Comparison of ENCODE assay signal across 24 cellular contexts in genomic region chr5:31095796-31096195, GRCh38.
"Had no signal": no experiment of that assay in that cellular context is flagged by ENCODE, and none has a peak within 500 bp of the region (broad histone marks: within the 10 kb centered on the region; RNA-seq: fewer than 3 reads in every experiment).

No MANE protein-coding gene starts in this region.

- H3K4me1 Mint-ChIP-seq: immature natural killer cell; memory B cell; naive thymus-derived CD4-positive, alpha-beta T cell; stimulated activated effector memory CD8-positive, alpha-beta T cell treated with anti-CD3 and anti-CD28 coated beads, Interleukin-12 subunit alpha, Interleukin-12 subunit beta, amount 100 ng/mL, for 72 hours had no signal

- DNase-seq: colonic mucosa; dermis blood vessel endothelial cell; erythroblast; gastrocnemius medialis; glutamatergic neuron; immature natural killer cell; kidney; left cardiac atrium; left ventricle myocardium inferior; lower lobe of right lung; midbrain; naive thymus-derived CD4-positive, alpha-beta T cell; nephron progenitor cell; psoas muscle; stimulated activated CD4-positive, alpha-beta T cell treated with anti-CD3 and anti-CD28 coated beads, Interleukin-2, amount 100 ng/mL, for 48 hours; stimulated activated CD8-positive, alpha-beta memory T cell treated with anti-CD3 and anti-CD28 coated beads, Interleukin-4, amount 100 ng/mL, for 48 hours; stimulated activated naive CD8-positive, alpha-beta T cell treated with anti-CD3 and anti-CD28 coated beads, Interleukin-15, Interleukin-2, amounts not matched to agents 100 U/mL and 50 U/mL, for 24 hours; thyroid gland had no signal

- H3K4me3 ChIP-seq: colonic mucosa, gastrocnemius medialis, left ventricle myocardium inferior, lower lobe of right lung, psoas muscle, skin epidermis, suprapubic skin, thyroid gland had no signal

- H3K36me3 Mint-ChIP-seq: immature natural killer cell; memory B cell; naive thymus-derived CD4-positive, alpha-beta T cell; stimulated activated effector memory CD8-positive, alpha-beta T cell treated with anti-CD3 and anti-CD28 coated beads, Interleukin-12 subunit alpha, Interleukin-12 subunit beta, amount 100 ng/mL, for 72 hours; type B pancreatic cell had no signal

- ATAC-seq: gastrocnemius medialis; lower lobe of right lung; naive thymus-derived CD4-positive, alpha-beta T cell; psoas muscle; sciatic nerve; stimulated activated effector memory CD8-positive, alpha-beta T cell treated with anti-CD3 and anti-CD28 coated beads, Interleukin-12 subunit alpha, Interleukin-12 subunit beta, amount 100 ng/mL, for 72 hours; stimulated activated naive CD8-positive, alpha-beta T cell treated with anti-CD3 and anti-CD28 coated beads, Interleukin-15, Interleukin-2, amounts not matched to agents 100 U/mL and 50 U/mL, for 24 hours had no signal

- H3K36me3 ChIP-seq: colonic mucosa, gastrocnemius medialis, left ventricle myocardium inferior, lower lobe of right lung, suprapubic skin, thyroid gland had no signal

- H3K9me3 ChIP-seq: colonic mucosa, gastrocnemius medialis, lower lobe of right lung, psoas muscle, suprapubic skin, thyroid gland had no signal

- H3K4me3 Mint-ChIP-seq: immature natural killer cell; memory B cell; naive thymus-derived CD4-positive, alpha-beta T cell; nephron progenitor cell; stimulated activated effector memory CD8-positive, alpha-beta T cell treated with anti-CD3 and anti-CD28 coated beads, Interleukin-12 subunit alpha, Interleukin-12 subunit beta, amount 100 ng/mL, for 72 hours; type B pancreatic cell had no signal

- H3K27ac ChIP-seq: colonic mucosa, gastrocnemius medialis, left ventricle myocardium inferior, lower lobe of right lung, psoas muscle, skin epidermis, suprapubic skin, thyroid gland had no signal

- H3K27ac Mint-ChIP-seq: immature natural killer cell; memory B cell; naive thymus-derived CD4-positive, alpha-beta T cell; nephron progenitor cell; stimulated activated effector memory CD8-positive, alpha-beta T cell treated with anti-CD3 and anti-CD28 coated beads, Interleukin-12 subunit alpha, Interleukin-12 subunit beta, amount 100 ng/mL, for 72 hours; type B pancreatic cell had no signal

- H3K4me1 ChIP-seq: colonic mucosa, gastrocnemius medialis, lower lobe of right lung, psoas muscle, suprapubic skin, thyroid gland had no signal

- H3K27me3 ChIP-seq: colonic mucosa, gastrocnemius medialis, suprapubic skin, thyroid gland had no signal

- H3K27me3 Mint-ChIP-seq: memory B cell, type B pancreatic cell had no signal
